1 cellular context compared by ENCODE assay signal in genomic region chr12:12716151-12716844, GRCh38.
TF ChIP-seq lines count a peak whose summit lies in the region.

No MANE protein-coding gene starts in this region.

TF ChIP-seq in SK-N-SH, 30 proteins besides CTCF, POLR2A, EP300 and RAD21 (continued from another document):
- no peak for TF ChIP-seq REST (IDR thresholded peaks at IDR 0.05; ENCODE audit: low read depth, low read length)
- TF ChIP-seq POLR2AphosphoS5 (IDR thresholded peaks at IDR 0.05; ENCODE audit: low read depth, low read length), result no peak
- no peak for TF ChIP-seq MEF2A (IDR thresholded peaks at IDR 0.05; ENCODE audit: borderline replicate concordance, low read depth)
- TF ChIP-seq SIN3A (IDR thresholded peaks at IDR 0.05; ENCODE audit: borderline replicate concordance, low read depth, low read length), result no peak
- TF ChIP-seq MXI1 (IDR thresholded peaks at IDR 0.05; ENCODE audit: low read depth, low read length), result no peak
- no peak for TF ChIP-seq RXRA (IDR thresholded peaks at IDR 0.05; ENCODE audit: borderline replicate concordance, low read depth)
- TF ChIP-seq JUND (IDR thresholded peaks at IDR 0.05), result no peak
- no peak for TF ChIP-seq TCF12 (IDR thresholded peaks at IDR 0.05)
